1 cellular context compared by ENCODE assay signal in genomic region chr6:30325873-30326445, GRCh38.
TF ChIP-seq lines count a peak whose summit lies in the region.

No MANE protein-coding gene starts in this region.

TF ChIP-seq in K562, 482 proteins besides CTCF, POLR2A, EP300 and RAD21 (continued from another document and continues in another):
- TF ChIP-seq ELF2 (CRISPR knock-in tag; IDR thresholded peaks at IDR 0.05), result no peak
- TF ChIP-seq HMBOX1 (IDR thresholded peaks at IDR 0.05), result peak; percentile 79
- TF ChIP-seq, protein P1, sequence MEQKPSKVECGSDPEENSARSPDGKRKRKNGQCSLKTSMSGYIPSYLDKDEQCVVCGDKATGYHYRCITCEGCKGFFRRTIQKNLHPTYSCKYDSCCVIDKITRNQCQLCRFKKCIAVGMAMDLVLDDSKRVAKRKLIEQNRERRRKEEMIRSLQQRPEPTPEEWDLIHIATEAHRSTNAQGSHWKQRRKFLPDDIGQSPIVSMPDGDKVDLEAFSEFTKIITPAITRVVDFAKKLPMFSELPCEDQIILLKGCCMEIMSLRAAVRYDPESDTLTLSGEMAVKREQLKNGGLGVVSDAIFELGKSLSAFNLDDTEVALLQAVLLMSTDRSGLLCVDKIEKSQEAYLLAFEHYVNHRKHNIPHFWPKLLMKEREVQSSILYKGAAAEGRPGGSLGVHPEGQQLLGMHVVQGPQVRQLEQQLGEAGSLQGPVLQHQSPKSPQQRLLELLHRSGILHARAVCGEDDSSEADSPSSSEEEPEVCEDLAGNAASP (IDR thresholded peaks at IDR 0.05), result no peak
- no peak for TF ChIP-seq ZNF253 (CRISPR knock-in tag; conservative IDR thresholded peaks at IDR 0.05)
- TF ChIP-seq NONO (IDR thresholded peaks at IDR 0.05; ENCODE audit: low read depth in 2 of 2, low read length in 1 of 2), result 0 out of 4 replicates have a peak, but pooled peaks of 1 of the 2 experiments have one; percentile 15
- peak; percentile 95 for TF ChIP-seq MAX (CRISPR knock-in tag; IDR thresholded peaks at IDR 0.05)
- TF ChIP-seq RFX5 (IDR thresholded peaks at IDR 0.05; ENCODE audit: low read depth, low read length), result no peak
- no peak for TF ChIP-seq POLR2H (tag; IDR thresholded peaks at IDR 0.05; ENCODE audit: low read depth)
- TF ChIP-seq ERF (CRISPR knock-in tag; IDR thresholded peaks at IDR 0.05), result no peak
- 0 out of 2 replicates have a peak, but pooled peaks have one; percentile 19 for TF ChIP-seq PTRF (tag; IDR thresholded peaks at IDR 0.05)
- TF ChIP-seq HDAC1 (IDR thresholded peaks at IDR 0.05), result peak in 1 of 2 experiments; percentile 89; a peak in 2 of 4 replicates
- TF ChIP-seq POLR2B (IDR thresholded peaks at IDR 0.05; ENCODE audit: low read depth, partially characterized antibody), result peak; percentile 56
- TF ChIP-seq MLX (CRISPR knock-in tag; conservative IDR thresholded peaks at IDR 0.05), result 0 out of 4 replicates have a peak, but pooled peaks of 1 of the 2 experiments have one; percentile 79
- peak; percentile 91 for TF ChIP-seq NKRF (IDR thresholded peaks at IDR 0.05; ENCODE audit: borderline replicate concordance)
- TF ChIP-seq ZNF445 (CRISPR knock-in tag; IDR thresholded peaks at IDR 0.05; ENCODE audit: low read depth), result no peak
- TF ChIP-seq HDAC2 (IDR thresholded peaks at IDR 0.05), result peak; percentile 78
- no peak for TF ChIP-seq ESRRA (IDR thresholded peaks at IDR 0.05; ENCODE audit: borderline replicate concordance, low read depth)
- TF ChIP-seq ZBTB33 (CRISPR knock-in tag; IDR thresholded peaks at IDR 0.05), result no peak; the same call in 1 of the 2 replicates
- TF ChIP-seq, protein P2, sequence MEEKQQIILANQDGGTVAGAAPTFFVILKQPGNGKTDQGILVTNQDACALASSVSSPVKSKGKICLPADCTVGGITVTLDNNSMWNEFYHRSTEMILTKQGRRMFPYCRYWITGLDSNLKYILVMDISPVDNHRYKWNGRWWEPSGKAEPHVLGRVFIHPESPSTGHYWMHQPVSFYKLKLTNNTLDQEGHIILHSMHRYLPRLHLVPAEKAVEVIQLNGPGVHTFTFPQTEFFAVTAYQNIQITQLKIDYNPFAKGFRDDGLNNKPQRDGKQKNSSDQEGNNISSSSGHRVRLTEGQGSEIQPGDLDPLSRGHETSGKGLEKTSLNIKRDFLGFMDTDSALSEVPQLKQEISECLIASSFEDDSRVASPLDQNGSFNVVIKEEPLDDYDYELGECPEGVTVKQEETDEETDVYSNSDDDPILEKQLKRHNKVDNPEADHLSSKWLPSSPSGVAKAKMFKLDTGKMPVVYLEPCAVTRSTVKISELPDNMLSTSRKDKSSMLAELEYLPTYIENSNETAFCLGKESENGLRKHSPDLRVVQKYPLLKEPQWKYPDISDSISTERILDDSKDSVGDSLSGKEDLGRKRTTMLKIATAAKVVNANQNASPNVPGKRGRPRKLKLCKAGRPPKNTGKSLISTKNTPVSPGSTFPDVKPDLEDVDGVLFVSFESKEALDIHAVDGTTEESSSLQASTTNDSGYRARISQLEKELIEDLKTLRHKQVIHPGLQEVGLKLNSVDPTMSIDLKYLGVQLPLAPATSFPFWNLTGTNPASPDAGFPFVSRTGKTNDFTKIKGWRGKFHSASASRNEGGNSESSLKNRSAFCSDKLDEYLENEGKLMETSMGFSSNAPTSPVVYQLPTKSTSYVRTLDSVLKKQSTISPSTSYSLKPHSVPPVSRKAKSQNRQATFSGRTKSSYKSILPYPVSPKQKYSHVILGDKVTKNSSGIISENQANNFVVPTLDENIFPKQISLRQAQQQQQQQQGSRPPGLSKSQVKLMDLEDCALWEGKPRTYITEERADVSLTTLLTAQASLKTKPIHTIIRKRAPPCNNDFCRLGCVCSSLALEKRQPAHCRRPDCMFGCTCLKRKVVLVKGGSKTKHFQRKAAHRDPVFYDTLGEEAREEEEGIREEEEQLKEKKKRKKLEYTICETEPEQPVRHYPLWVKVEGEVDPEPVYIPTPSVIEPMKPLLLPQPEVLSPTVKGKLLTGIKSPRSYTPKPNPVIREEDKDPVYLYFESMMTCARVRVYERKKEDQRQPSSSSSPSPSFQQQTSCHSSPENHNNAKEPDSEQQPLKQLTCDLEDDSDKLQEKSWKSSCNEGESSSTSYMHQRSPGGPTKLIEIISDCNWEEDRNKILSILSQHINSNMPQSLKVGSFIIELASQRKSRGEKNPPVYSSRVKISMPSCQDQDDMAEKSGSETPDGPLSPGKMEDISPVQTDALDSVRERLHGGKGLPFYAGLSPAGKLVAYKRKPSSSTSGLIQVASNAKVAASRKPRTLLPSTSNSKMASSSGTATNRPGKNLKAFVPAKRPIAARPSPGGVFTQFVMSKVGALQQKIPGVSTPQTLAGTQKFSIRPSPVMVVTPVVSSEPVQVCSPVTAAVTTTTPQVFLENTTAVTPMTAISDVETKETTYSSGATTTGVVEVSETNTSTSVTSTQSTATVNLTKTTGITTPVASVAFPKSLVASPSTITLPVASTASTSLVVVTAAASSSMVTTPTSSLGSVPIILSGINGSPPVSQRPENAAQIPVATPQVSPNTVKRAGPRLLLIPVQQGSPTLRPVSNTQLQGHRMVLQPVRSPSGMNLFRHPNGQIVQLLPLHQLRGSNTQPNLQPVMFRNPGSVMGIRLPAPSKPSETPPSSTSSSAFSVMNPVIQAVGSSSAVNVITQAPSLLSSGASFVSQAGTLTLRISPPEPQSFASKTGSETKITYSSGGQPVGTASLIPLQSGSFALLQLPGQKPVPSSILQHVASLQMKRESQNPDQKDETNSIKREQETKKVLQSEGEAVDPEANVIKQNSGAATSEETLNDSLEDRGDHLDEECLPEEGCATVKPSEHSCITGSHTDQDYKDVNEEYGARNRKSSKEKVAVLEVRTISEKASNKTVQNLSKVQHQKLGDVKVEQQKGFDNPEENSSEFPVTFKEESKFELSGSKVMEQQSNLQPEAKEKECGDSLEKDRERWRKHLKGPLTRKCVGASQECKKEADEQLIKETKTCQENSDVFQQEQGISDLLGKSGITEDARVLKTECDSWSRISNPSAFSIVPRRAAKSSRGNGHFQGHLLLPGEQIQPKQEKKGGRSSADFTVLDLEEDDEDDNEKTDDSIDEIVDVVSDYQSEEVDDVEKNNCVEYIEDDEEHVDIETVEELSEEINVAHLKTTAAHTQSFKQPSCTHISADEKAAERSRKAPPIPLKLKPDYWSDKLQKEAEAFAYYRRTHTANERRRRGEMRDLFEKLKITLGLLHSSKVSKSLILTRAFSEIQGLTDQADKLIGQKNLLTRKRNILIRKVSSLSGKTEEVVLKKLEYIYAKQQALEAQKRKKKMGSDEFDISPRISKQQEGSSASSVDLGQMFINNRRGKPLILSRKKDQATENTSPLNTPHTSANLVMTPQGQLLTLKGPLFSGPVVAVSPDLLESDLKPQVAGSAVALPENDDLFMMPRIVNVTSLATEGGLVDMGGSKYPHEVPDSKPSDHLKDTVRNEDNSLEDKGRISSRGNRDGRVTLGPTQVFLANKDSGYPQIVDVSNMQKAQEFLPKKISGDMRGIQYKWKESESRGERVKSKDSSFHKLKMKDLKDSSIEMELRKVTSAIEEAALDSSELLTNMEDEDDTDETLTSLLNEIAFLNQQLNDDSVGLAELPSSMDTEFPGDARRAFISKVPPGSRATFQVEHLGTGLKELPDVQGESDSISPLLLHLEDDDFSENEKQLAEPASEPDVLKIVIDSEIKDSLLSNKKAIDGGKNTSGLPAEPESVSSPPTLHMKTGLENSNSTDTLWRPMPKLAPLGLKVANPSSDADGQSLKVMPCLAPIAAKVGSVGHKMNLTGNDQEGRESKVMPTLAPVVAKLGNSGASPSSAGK (IDR thresholded peaks at IDR 0.05), result peak; percentile 97
- TF ChIP-seq ZNF124 (CRISPR knock-in tag; IDR thresholded peaks at IDR 0.05), result no peak
- no peak for TF ChIP-seq SIX5 (IDR thresholded peaks at IDR 0.05; ENCODE audit: borderline replicate concordance in 1 of 2, insufficient read depth in 1 of 2, low read depth in 1 of 2, low read length in 2 of 2)
- TF ChIP-seq THAP12 (CRISPR knock-in tag; IDR thresholded peaks at IDR 0.05), result no peak
- TF ChIP-seq HIVEP1 (CRISPR knock-in tag; IDR thresholded peaks at IDR 0.05), result 0 out of 2 replicates have a peak, but pooled peaks have one; percentile 32
- TF ChIP-seq FOXM1 (IDR thresholded peaks at IDR 0.05; ENCODE audit: low read depth), result no peak
- TF ChIP-seq FOXM1 (CRISPR knock-in tag; IDR thresholded peaks at IDR 0.05; ENCODE audit: low read depth), result no peak
- TF ChIP-seq KDM5B (IDR thresholded peaks at IDR 0.05; ENCODE audit: insufficient replicate concordance, low read depth, low read length), result no peak
- no peak for TF ChIP-seq NRF1 (conservative IDR thresholded peaks at IDR 0.05 in 1 of 2, IDR thresholded peaks at IDR 0.05 in 1 of 2)
- no peak for TF ChIP-seq NFATC3 (IDR thresholded peaks at IDR 0.05)
- peak; percentile 52 for TF ChIP-seq CHD1 (IDR thresholded peaks at IDR 0.05; ENCODE audit: low read length)
- TF ChIP-seq MTA3 (IDR thresholded peaks at IDR 0.05; ENCODE audit: borderline replicate concordance), result no peak
- TF ChIP-seq ZFX (CRISPR knock-in tag; IDR thresholded peaks at IDR 0.05), result no peak
- no peak for TF ChIP-seq CBFA2T2 (conservative IDR thresholded peaks at IDR 0.05)
- no peak for TF ChIP-seq ZNF280B (CRISPR knock-in tag; IDR thresholded peaks at IDR 0.05)
- TF ChIP-seq ZNF41 (CRISPR knock-in tag; conservative IDR thresholded peaks at IDR 0.05), result 0 out of 2 replicates have a peak, but pooled peaks have one; percentile 55
- TF ChIP-seq ZNF584 (CRISPR knock-in tag; IDR thresholded peaks at IDR 0.05; ENCODE audit: low read depth), result no peak
- 0 out of 4 replicates have a peak, but pooled peaks of 1 of the 2 experiments have one; percentile 50 for TF ChIP-seq FOXA3 (CRISPR knock-in tag; conservative IDR thresholded peaks at IDR 0.05 in 1 of 2, IDR thresholded peaks at IDR 0.05 in 1 of 2)
